In the genomic region with DNA sequence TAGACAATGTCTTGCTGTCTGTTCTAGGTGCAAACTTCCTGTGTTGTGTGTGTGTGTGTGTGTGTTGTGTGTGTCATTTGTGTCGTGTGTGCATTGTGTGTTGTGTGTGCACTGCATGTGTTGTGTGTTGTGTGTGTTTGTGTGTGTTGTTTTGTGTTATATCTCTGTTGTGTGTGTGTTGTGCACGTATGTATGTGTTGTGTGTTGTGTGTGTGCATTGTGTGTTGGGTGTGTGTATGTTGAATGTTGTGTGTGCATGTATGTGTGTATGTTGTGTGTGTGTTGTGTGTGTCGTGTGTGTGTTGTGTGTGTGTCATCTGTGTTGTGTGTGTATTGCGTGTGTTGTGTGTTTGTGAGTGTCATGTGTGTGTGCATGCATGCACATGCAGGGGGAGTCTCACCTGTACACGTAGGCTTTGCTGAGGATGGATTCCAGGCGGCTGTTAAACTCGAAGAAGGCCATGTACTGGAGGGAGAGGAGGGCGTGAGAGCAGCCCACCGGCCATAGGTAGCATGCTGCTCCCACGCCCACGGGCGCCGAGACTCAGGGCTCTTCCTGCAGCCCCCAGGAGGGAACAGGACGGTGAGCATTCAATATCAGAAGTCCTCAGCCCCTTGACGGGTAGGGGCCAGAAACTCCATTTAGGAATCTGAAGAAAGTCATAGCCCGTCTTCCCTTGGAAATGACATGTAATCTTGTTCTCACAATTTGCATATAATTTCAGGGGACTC, we compare ENCODE assay signal across 24 cellular contexts. TPM values are rescaled to one million over a fixed set of nuclear protein-coding genes. Genes with fewer than 3 reads are reported as not detected.
DNase-seq lines count a peak whose midpoint lies in the region; ATAC-seq and TF ChIP-seq lines count a peak whose summit lies in the region.
"Had no signal": no experiment of that assay in that cellular context is flagged by ENCODE, and none has a peak within 500 bp of the region (broad histone marks: within the 10 kb centered on the region; RNA-seq: fewer than 3 reads in every experiment).

No MANE protein-coding gene starts in this region.

- peak overlapping the region; percentile 1 for H3K18ac ChIP-seq in H9 (ENCODE audit: insufficient read length, low read depth, low read length)

- H3K4me2 ChIP-seq in H9 (ENCODE audit: insufficient read depth, insufficient read length, low read length): no peak overlapping the region
- H3K4me2 ChIP-seq: BLaER1 had no signal

- H3K4me3 Mint-ChIP-seq in H9 (no peak overlapping the region), WTC11 (no peak overlapping the region), type B pancreatic cell (no peak overlapping the region)
- H3K4me3 Mint-ChIP-seq: CD4-positive, alpha-beta T cell; HFFc6 had no signal

- POLR2A ChIA-PET in WTC11 (lab: Charles Lee): interaction anchor here (0.5 kb wide), 1 partner anchor 50 kb away, joined by 3 read pairs; no protein-coding TSS in a partner anchor

- H3K27ac ChIP-seq in H9 (ENCODE audit: insufficient read length, low read depth, low read length) (no peak overlapping the region), lung (ENCODE audit: low read depth in 1 of 2, low read length in 1 of 2) (no peak overlapping the region)
- H3K27ac ChIP-seq: BLaER1, SJCRH30 had no signal

- no peaks in the 10 kb centered on the region for H4K20me1 ChIP-seq in H9 (ENCODE audit: control insufficient read depth, insufficient read depth, insufficient read length)

- ATAC-seq in WTC11 (no peak), lung (ENCODE audit: insufficient read depth, low FRiP score) (peak; percentile 19), HG02588 (IDR thresholded peaks at IDR 0.05; ENCODE audit: unreplicated experiment) (no peak)
- ATAC-seq: PC-3, Right ventricle myocardium inferior had no signal

- H3K56ac ChIP-seq in H9 (ENCODE audit: insufficient read length, low read depth, low read length): no peak overlapping the region

- no peaks in the 10 kb centered on the region for H3K9me3 Mint-ChIP-seq in H9
- H3K9me3 Mint-ChIP-seq in WTC11: no peaks in the 10 kb centered on the region
- no peaks in the 10 kb centered on the region for H3K9me3 Mint-ChIP-seq in type B pancreatic cell
- H3K9me3 Mint-ChIP-seq: CD4-positive, alpha-beta T cell; HFFc6 had no signal

- no peak overlapping the region for H2BK20ac ChIP-seq in H9 (ENCODE audit: low read depth, low read length, poor library complexity, severe bottlenecking)

- H3K4me1 Mint-ChIP-seq in H9: peaks cover 18 to 24% of the 10 kb centered on the region in 2 experiments
- peaks cover 21% of the 10 kb centered on the region for H3K4me1 Mint-ChIP-seq in WTC11
- H3K4me1 Mint-ChIP-seq in type B pancreatic cell (ENCODE audit: unreplicated experiment): peaks cover 4% of the 10 kb centered on the region

- H3K9ac ChIP-seq in H9 (ENCODE audit: extremely low read depth, insufficient read length, low read length): no peak overlapping the region
- H3K9ac ChIP-seq: BLaER1 had no signal

- H3K36me3 ChIP-seq in lung (ENCODE audit: control insufficient read depth in 2 of 2, insufficient read depth in 2 of 2, low read length in 2 of 2): no peaks in the 10 kb centered on the region
- H3K36me3 ChIP-seq: BLaER1, SJCRH30 had no signal

- H2BK5ac ChIP-seq in H9 (ENCODE audit: insufficient read length, low read length): no peak overlapping the region

- H3K36me3 Mint-ChIP-seq in H9 (ENCODE audit: insufficient read depth in 1 of 3, low read depth in 3 of 3) (no peaks in the 10 kb centered on the region), WTC11 (no peaks in the 10 kb centered on the region), type B pancreatic cell (no peaks in the 10 kb centered on the region)

- DNase-seq in H9: no peak
- DNase-seq in WTC11 (ENCODE audit: low spot score): no peak
- DNase-seq in lung (ENCODE audit: low spot score): no peak
- DNase-seq in type B pancreatic cell (ENCODE audit: extremely low spot score, unreplicated experiment): no peak
- DNase-seq in activated CD8-positive, alpha-beta memory T cell treated with anti-CD3 and anti-CD28 coated beads for 24 hours: no peak
- no peak for DNase-seq in DMS 273 (lab: John Stamatoyannopoulos, UW; ENCODE audit: unreplicated experiment)
- DNase-seq: CD4-positive, alpha-beta T cell; COR-L47; H7; HFFc6; Kasumi-1; NCI-H2029; NCI-H446 treated with DMSO at 0.1 percent for 48 hours; NCI-H526; NCI-H82; NK-92 treated with Interleukin-12 subunit alpha and Interleukin-12 subunit beta, amount 100 ng/mL, for 24 hours; PC-3; SJCRH30 had no signal

- H2BK120ac ChIP-seq in H9 (ENCODE audit: low read depth, low read length, poor library complexity, severe bottlenecking): no peak overlapping the region

- H3K23me2 ChIP-seq in H9 (ENCODE audit: insufficient read length, low read depth, low read length, poor library complexity, severe bottlenecking): no peaks in the 10 kb centered on the region

- no peak overlapping the region for H2AK5ac ChIP-seq in H9 (ENCODE audit: insufficient read length, low read length)

- H2AFZ ChIP-seq in H9 (ENCODE audit: low read length): no peak overlapping the region

- H4K8ac ChIP-seq in H9 (replicated peaks; ENCODE audit: insufficient read length, low read depth, low read length): peak overlapping the region; percentile 22

- H3K27me3 ChIP-seq in H9 (ENCODE audit: insufficient read depth, low read length) (no peaks in the 10 kb centered on the region), lung (ENCODE audit: control insufficient read depth, insufficient read depth) (no peaks in the 10 kb centered on the region)

- no CpG with 5 or more reads among the region's 16 CpGs for WGBS in H9 (ENCODE audit: extremely low coverage, insufficient read length, low lambda C conversion rate)
- 85 to 88% methylated on average over 16 of the region's 16 CpGs for WGBS in lung, 2 donors

- CTCF ChIA-PET in WTC11 (lab: Charles Lee): interaction anchor here (1.7 kb wide), 1 partner anchor 65 kb away, joined by 4 read pairs; no protein-coding TSS in a partner anchor

- H3K27me3 Mint-ChIP-seq in H9 (ENCODE audit: low read depth): peaks cover 2% of the 10 kb centered on the region; the same call in 1 of the 2 replicates
- H3K27me3 Mint-ChIP-seq in WTC11 (ENCODE audit: low read depth): no peaks in the 10 kb centered on the region; the same call in 1 of the 2 replicates
- H3K27me3 Mint-ChIP-seq in type B pancreatic cell: peaks cover 10% of the 10 kb centered on the region
- H3K27me3 Mint-ChIP-seq: CD4-positive, alpha-beta T cell had no signal

- H4K91ac ChIP-seq in H9 (ENCODE audit: insufficient read length, low read depth, low read length): no peak overlapping the region

- H2BK12ac ChIP-seq in H9 (ENCODE audit: insufficient read length, low read depth, low read length): no peak overlapping the region

- no peak for TF ChIP-seq CTCF in H9 (conservative IDR thresholded peaks at IDR 0.05)
- no peak for TF ChIP-seq CTCF in WTC11 (IDR thresholded peaks at IDR 0.05)
- TF ChIP-seq CTCF in lung (IDR thresholded peaks at IDR 0.05; ENCODE audit: control extremely low read depth, extremely low read depth): no peak
- TF ChIP-seq CTCF in type B pancreatic cell (conservative IDR thresholded peaks at IDR 0.05): no peak

- peak overlapping the region; percentile 10 for H4K5ac ChIP-seq in H9 (ENCODE audit: insufficient read length, low read depth, low read length)

- H3K79me1 ChIP-seq in H9 (ENCODE audit: insufficient read depth, low read depth, low read length, poor library complexity, severe bottlenecking): no peaks in the 10 kb centered on the region

- no peak overlapping the region for H2BK15ac ChIP-seq in H9 (ENCODE audit: low read depth, low read length)

- no peaks in the 10 kb centered on the region for H3K79me2 ChIP-seq in H9 (ENCODE audit: insufficient read depth, low read length)

- no peaks in the 10 kb centered on the region for H3K9me3 ChIP-seq in H9 (ENCODE audit: control insufficient read depth, low read depth, low read length)
- no peaks in the 10 kb centered on the region for H3K9me3 ChIP-seq in lung (ENCODE audit: control insufficient read depth in 2 of 2, insufficient read depth in 1 of 2, low read length in 1 of 2)
- H3K9me3 ChIP-seq: BLaER1, SJCRH30 had no signal

- H3T11ph ChIP-seq in H9 (ENCODE audit: low read length): no peak overlapping the region

- H3K4me1 ChIP-seq in H9 (ENCODE audit: insufficient read depth, low read length) (peaks cover 5% of the 10 kb centered on the region; the same call in 1 of the 2 replicates), lung (ENCODE audit: control insufficient read depth in 2 of 2, insufficient read depth in 2 of 2, low read length in 2 of 2) (no peaks in the 10 kb centered on the region)
- H3K4me1 ChIP-seq: SJCRH30 had no signal

- H3K27ac Mint-ChIP-seq in H9 (no peak overlapping the region; a peak in 1 of 7 replicates), WTC11 (0 out of 2 replicates have a peak overlapping the region, but pooled peaks have one; percentile 26), type B pancreatic cell (peak overlapping the region; percentile 3)
- H3K27ac Mint-ChIP-seq: CD4-positive, alpha-beta T cell; HFFc6 had no signal

- no peak overlapping the region for H3K4me3 ChIP-seq in lung
- H3K4me3 ChIP-seq: BLaER1, SJCRH30 had no signal

- H3K14ac ChIP-seq in H9 (ENCODE audit: insufficient read depth, low read length): no peak overlapping the region

- H3K4ac ChIP-seq in H9 (ENCODE audit: low read depth, low read length): no peak overlapping the region

- no peak overlapping the region for H3K23ac ChIP-seq in H9 (ENCODE audit: insufficient read length, low read depth, low read length)

TF ChIP-seq in WTC11, 78 proteins besides CTCF, POLR2A, EP300 and RAD21 (continues in another document):
- TF ChIP-seq GRHL2 (CRISPR knock-in tag; IDR thresholded peaks at IDR 0.05; ENCODE audit: insufficient replicate concordance, severe bottlenecking) (no peak), CBFB (CRISPR knock-in tag; IDR thresholded peaks at IDR 0.05; ENCODE audit: low read depth) (no peak), NFE2L1 (CRISPR knock-in tag; IDR thresholded peaks at IDR 0.05) (no peak)
- TF ChIP-seq, protein P1, sequence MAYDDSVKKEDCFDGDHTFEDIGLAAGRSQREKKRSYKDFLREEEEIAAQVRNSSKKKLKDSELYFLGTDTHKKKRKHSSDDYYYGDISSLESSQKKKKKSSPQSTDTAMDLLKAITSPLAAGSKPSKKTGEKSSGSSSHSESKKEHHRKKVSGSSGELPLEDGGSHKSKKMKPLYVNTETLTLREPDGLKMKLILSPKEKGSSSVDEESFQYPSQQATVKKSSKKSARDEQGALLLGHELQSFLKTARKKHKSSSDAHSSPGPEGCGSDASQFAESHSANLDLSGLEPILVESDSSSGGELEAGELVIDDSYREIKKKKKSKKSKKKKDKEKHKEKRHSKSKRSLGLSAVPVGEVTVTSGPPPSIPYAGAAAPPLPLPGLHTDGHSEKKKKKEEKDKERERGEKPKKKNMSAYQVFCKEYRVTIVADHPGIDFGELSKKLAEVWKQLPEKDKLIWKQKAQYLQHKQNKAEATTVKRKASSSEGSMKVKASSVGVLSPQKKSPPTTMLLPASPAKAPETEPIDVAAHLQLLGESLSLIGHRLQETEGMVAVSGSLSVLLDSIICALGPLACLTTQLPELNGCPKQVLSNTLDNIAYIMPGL (CRISPR knock-in tag; IDR thresholded peaks at IDR 0.05): no peak

RNA-seq across cellular contexts. Expression of a gene that starts 58.2 kb away (rescaled TPM):
- not detected in 2 replicates for total RNA-seq in H9 (2021)
- total RNA-seq in WTC11 (2021): not detected in 3 replicates
- total RNA-seq in lung: under 1 TPM; 0.14 to 0.43 TPM
- polyA plus RNA-seq in lung: under 1 TPM; 0.18 to 0.21 TPM
- total RNA-seq in type B pancreatic cell (ENCODE audit: low replicate concordance): 0.19 and 2.3 TPM in 2 replicates
- total RNA-seq: CD4-positive, alpha-beta T cell; H7; M059J; Right ventricle myocardium inferior; RPMI7951; SJCRH30 had no signal
- polyA plus RNA-seq: AG04450 had no signal

Comparison
In these comparisons a context has a peak if more than half of its experiments do, and no peak if none do; other contexts are left out.
1. H3K27ac Mint-ChIP-seq: peak in WTC11 (single experiment) and type B pancreatic cell (single experiment); none in H9 (0 of 3).